In genomic region chr2:64685430-64685829, GRCh38 we compare ENCODE assay signal across 18 cellular contexts. TPM values are rescaled to one million over a fixed set of nuclear protein-coding genes. Genes with fewer than 3 reads are reported as not detected.
DNase-seq lines count a peak whose midpoint lies in the region; ATAC-seq and TF ChIP-seq lines count a peak whose summit lies in the region.
"Had no signal": no experiment of that assay in that cellular context is flagged by ENCODE, and none has a peak within 500 bp of the region (broad histone marks: within the 10 kb centered on the region; RNA-seq: fewer than 3 reads in every experiment).

No MANE protein-coding gene starts in this region.

- no peaks in the 10 kb centered on the region for H3K79me2 ChIP-seq in mammary epithelial cell (ENCODE audit: insufficient read depth, low read length)
- H3K79me2 ChIP-seq: parathyroid adenoma had no signal

- H3K4me3 Mint-ChIP-seq in MCF 10A (ENCODE audit: unreplicated experiment) (peak overlapping the region; percentile 56), nephron progenitor cell (no peak overlapping the region)
- H3K4me3 Mint-ChIP-seq in activated CD8-positive, alpha-beta memory T cell treated with anti-CD3 and anti-CD28 coated beads, Interleukin-2, amount 10 ng/mL, durations not matched to agents 7 days and 5 days = no peak overlapping the region
- H3K4me3 Mint-ChIP-seq: H9; stimulated activated naive B cell treated with anti-CD40 and anti-IgM and Interleukin-4, amounts not matched to agents 10 μg/mL and 1 μg/mL and 100 μg/mL, for 72 hours; type B pancreatic cell had no signal

- H3K9ac ChIP-seq in mammary epithelial cell (ENCODE audit: insufficient read depth, low read length) = no peak overlapping the region
- H3K9ac ChIP-seq: parathyroid adenoma had no signal

- no peaks in the 10 kb centered on the region for H3K9me3 Mint-ChIP-seq in MCF 10A (ENCODE audit: unreplicated experiment)
- H3K9me3 Mint-ChIP-seq in activated CD8-positive, alpha-beta memory T cell treated with anti-CD3 and anti-CD28 coated beads, Interleukin-2, amount 10 ng/mL, durations not matched to agents 7 days and 5 days (ENCODE audit: low read depth) = no peaks in the 10 kb centered on the region
- H3K9me3 Mint-ChIP-seq in nephron progenitor cell = no peaks in the 10 kb centered on the region
- H3K9me3 Mint-ChIP-seq: H9, type B pancreatic cell had no signal

- H3K4me3 ChIP-seq in mammary epithelial cell (replicated peaks in 1 of 3; ENCODE audit: insufficient read depth in 1 of 3, low read depth in 2 of 3, low read length in 3 of 3) = no peak overlapping the region
- H3K4me3 ChIP-seq in RWPE2 (ENCODE audit: severe bottlenecking) = no peak overlapping the region
- H3K4me3 ChIP-seq: smooth muscle cell had no signal

- BruUV-seq in MCF 10A (replicated peaks; lab: Mats Ljungman, UMichigan) (no TSS peak), mammary epithelial cell (replicated peaks; lab: Mats Ljungman, UMichigan) (no TSS peak)

- no peak overlapping the region for H3K27ac ChIP-seq in mammary epithelial cell (ENCODE audit: insufficient read depth, low read depth, low read length)
- H3K27ac ChIP-seq in RWPE2 (ENCODE audit: poor library complexity, severe bottlenecking) = no peak overlapping the region
- H3K27ac ChIP-seq: parathyroid adenoma, WERI-Rb-1 had no signal

- in situ Hi-C loops in mammary epithelial cell (cut with MboI; ENCODE audit: low sequenced_read_pairs in 2 of 2) = no loop called here

- CTCF ChIA-PET in MCF 10A (lab: Yijun Ruan, JAX) = no interaction called here
- CTCF ChIA-PET in mammary epithelial cell (lab: Charles Lee; ENCODE audit: low non-redundant PET) = no interaction called here
- CTCF ChIA-PET in activated CD8-positive, alpha-beta memory T cell treated with anti-CD3 and anti-CD28 coated beads, Interleukin-2, amount 10 ng/mL, durations not matched to agents 7 days and 5 days (lab: Charles Lee) = interaction anchor here (0.9 kb wide), 1 partner anchor 10 kb away, joined by 3 read pairs; no protein-coding TSS in a partner anchor

- ATAC-seq in RWPE2 (ENCODE audit: low read depth) (peak; percentile 72), HG02678 (IDR thresholded peaks at IDR 0.05; ENCODE audit: unreplicated experiment) (no peak), GM18519 (IDR thresholded peaks at IDR 0.05; ENCODE audit: low FRiP score, unreplicated experiment) (no peak)
- ATAC-seq in activated CD8-positive, alpha-beta memory T cell treated with anti-CD3 and anti-CD28 coated beads, Interleukin-2, amount 10 ng/mL, durations not matched to agents 7 days and 5 days = no peak
- ATAC-seq: stimulated activated naive B cell treated with anti-CD40 and anti-IgM and Interleukin-4, amounts not matched to agents 10 μg/mL and 1 μg/mL and 100 μg/mL, for 72 hours had no signal

- H3K4me1 ChIP-seq in mammary epithelial cell (ENCODE audit: insufficient read depth, low read length) (peaks cover 8% of the 10 kb centered on the region), RWPE2 (ENCODE audit: insufficient read depth, poor library complexity, severe bottlenecking) (peaks cover 13% of the 10 kb centered on the region)
- H3K4me1 ChIP-seq: parathyroid adenoma had no signal

- H3K36me3 ChIP-seq in mammary epithelial cell (ENCODE audit: insufficient read depth, low read length) (no peaks in the 10 kb centered on the region), RWPE2 (ENCODE audit: low read depth) (no peaks in the 10 kb centered on the region)
- H3K36me3 ChIP-seq: WERI-Rb-1 had no signal

- H3K27me3 Mint-ChIP-seq in MCF 10A (ENCODE audit: insufficient read depth, unreplicated experiment) = no peaks in the 10 kb centered on the region
- no peaks in the 10 kb centered on the region for H3K27me3 Mint-ChIP-seq in activated CD8-positive, alpha-beta memory T cell treated with anti-CD3 and anti-CD28 coated beads, Interleukin-2, amount 10 ng/mL, durations not matched to agents 7 days and 5 days
- no peaks in the 10 kb centered on the region for H3K27me3 Mint-ChIP-seq in nephron progenitor cell (ENCODE audit: low read depth, poor library complexity)
- H3K27me3 Mint-ChIP-seq: stimulated activated naive B cell treated with anti-CD40 and anti-IgM and Interleukin-4, amounts not matched to agents 10 μg/mL and 1 μg/mL and 100 μg/mL, for 72 hours; type B pancreatic cell had no signal

- H3K4me2 ChIP-seq in mammary epithelial cell (ENCODE audit: insufficient read depth, low read depth, low read length) = no peak overlapping the region
- H3K4me2 ChIP-seq: smooth muscle cell had no signal

- H3K36me3 Mint-ChIP-seq in MCF 10A (ENCODE audit: insufficient read depth, unreplicated experiment) = peaks cover 6% of the 10 kb centered on the region
- H3K36me3 Mint-ChIP-seq in activated CD8-positive, alpha-beta memory T cell treated with anti-CD3 and anti-CD28 coated beads, Interleukin-2, amount 10 ng/mL, durations not matched to agents 7 days and 5 days = peaks cover 4% of the 10 kb centered on the region
- no peaks in the 10 kb centered on the region for H3K36me3 Mint-ChIP-seq in nephron progenitor cell (ENCODE audit: low read depth)
- H3K36me3 Mint-ChIP-seq: type B pancreatic cell had no signal

- H3K27me3 ChIP-seq in mammary epithelial cell (ENCODE audit: insufficient read depth, low read length) = no peaks in the 10 kb centered on the region
- H3K27me3 ChIP-seq in RWPE2 (ENCODE audit: insufficient read depth, poor library complexity, severe bottlenecking) = no peaks in the 10 kb centered on the region

- intact Hi-C loops in MCF 10A (cut with micrococcal nuclease) = no loop called here
- intact Hi-C loops in mammary epithelial cell (cut with micrococcal nuclease) = no loop called here

- H3K4me1 Mint-ChIP-seq in MCF 10A (ENCODE audit: insufficient read depth, unreplicated experiment) = peaks cover 24% of the 10 kb centered on the region
- H3K4me1 Mint-ChIP-seq in activated CD8-positive, alpha-beta memory T cell treated with anti-CD3 and anti-CD28 coated beads, Interleukin-2, amount 10 ng/mL, durations not matched to agents 7 days and 5 days = no peaks in the 10 kb centered on the region
- H3K4me1 Mint-ChIP-seq in nephron progenitor cell = peaks cover 19% of the 10 kb centered on the region

- no peaks in the 10 kb centered on the region for H3K9me3 ChIP-seq in mammary epithelial cell (replicated peaks; ENCODE audit: insufficient read depth, low read length)
- no peaks in the 10 kb centered on the region for H3K9me3 ChIP-seq in RWPE2 (ENCODE audit: severe bottlenecking)

- no peak for TF ChIP-seq CTCF in MCF 10A (IDR thresholded peaks at IDR 0.05; ENCODE audit: unreplicated experiment)
- TF ChIP-seq CTCF in mammary epithelial cell (conservative IDR thresholded peaks at IDR 0.05 in 1 of 2, IDR thresholded peaks at IDR 0.05 in 1 of 2; ENCODE audit: extremely low read depth in 1 of 2, insufficient read depth in 1 of 2, low read depth in 1 of 2, low read length in 2 of 2) = no peak
- TF ChIP-seq CTCF in RWPE2 (IDR thresholded peaks at IDR 0.05; ENCODE audit: poor library complexity, severe bottlenecking) = no peak
- TF ChIP-seq CTCF in nephron progenitor cell (IDR thresholded peaks at IDR 0.05) = no peak

- POLR2A ChIA-PET in MCF 10A (lab: Yijun Ruan, JAX) = interaction anchor here (0.7 to 1.6 kb wide), 9 partner anchors 9 to 162 kb away, joined by 3 to 15 read pairs (median 3); partner anchors contain the start of genes AFTPH and SERTAD2

- no peaks in the 10 kb centered on the region for H4K20me1 ChIP-seq in mammary epithelial cell (ENCODE audit: insufficient read depth, low read length)

- DNase-seq in MCF 10A (ENCODE audit: unreplicated experiment) = peak; percentile 84
- no peak for DNase-seq in mammary epithelial cell
- no peak for DNase-seq in RWPE2 (ENCODE audit: low spot score)
- DNase-seq in iris pigment epithelial cell (ENCODE audit: low read depth) = peak; percentile 67
- no peak for DNase-seq in activated CD8-positive, alpha-beta memory T cell treated with anti-CD3 and anti-CD28 coated beads, Interleukin-2, amount 10 ng/mL, durations not matched to agents 7 days and 5 days
- DNase-seq in nephron progenitor cell = no peak
- DNase-seq: GDM1; H9; kidney; NCI-H1436; NCI-H510A; stimulated activated naive B cell treated with anti-CD40 and anti-IgM and Interleukin-4, amounts not matched to agents 10 μg/mL and 1 μg/mL and 100 μg/mL, for 72 hours; WERI-Rb-1 had no signal

- H3K27ac Mint-ChIP-seq in MCF 10A (ENCODE audit: low read depth, unreplicated experiment) (no peak overlapping the region), nephron progenitor cell (no peak overlapping the region)
- no peak overlapping the region for H3K27ac Mint-ChIP-seq in activated CD8-positive, alpha-beta memory T cell treated with anti-CD3 and anti-CD28 coated beads, Interleukin-2, amount 10 ng/mL, durations not matched to agents 7 days and 5 days
- H3K27ac Mint-ChIP-seq: H9; stimulated activated naive B cell treated with anti-CD40 and anti-IgM and Interleukin-4, amounts not matched to agents 10 μg/mL and 1 μg/mL and 100 μg/mL, for 72 hours; type B pancreatic cell had no signal

- no peak overlapping the region for H2AFZ ChIP-seq in mammary epithelial cell (ENCODE audit: low read depth, low read length)
- H2AFZ ChIP-seq: parathyroid adenoma had no signal

- dilution Hi-C loops in mammary epithelial cell (cut with HindIII; ENCODE audit: low sequenced_read_pairs) = no loop called here

- 100% methylated on average over 1 of the region's 1 CpG for WGBS in mammary epithelial cell (ENCODE audit: low coverage, missing lambda C conversion rate)

RNA-seq across cellular contexts. Expression of gene SERTAD2, which starts 31.7 kb away (rescaled TPM):
- total RNA-seq in MCF 10A (2022) (15.0 and 21.6 TPM in 2 replicates), mammary epithelial cell (10 to 100 TPM; 16.0 to 24.2 TPM)
- 13.3 TPM for polyA plus RNA-seq in mammary epithelial cell
- polyA minus RNA-seq in mammary epithelial cell = 17.2 TPM
- total RNA-seq in activated CD8-positive, alpha-beta memory T cell treated with anti-CD3 and anti-CD28 coated beads, Interleukin-2, amount 10 ng/mL, durations not matched to agents 7 days and 5 days = 10 to 100 TPM; 24.3 to 53.7 TPM

Comparison
In these comparisons a context has a peak if more than half of its experiments do, and no peak if none do; other contexts are left out.
1. DNase-seq: peak in MCF 10A (single experiment) and iris pigment epithelial cell (single experiment); none in mammary epithelial cell (single experiment), RWPE2 (single experiment), activated CD8-positive, alpha-beta memory T cell treated with anti-CD3 and anti-CD28 coated beads, Interleukin-2, amount 10 ng/mL, durations not matched to agents 7 days and 5 days (single experiment) and nephron progenitor cell (single experiment).